In the genomic region with DNA sequence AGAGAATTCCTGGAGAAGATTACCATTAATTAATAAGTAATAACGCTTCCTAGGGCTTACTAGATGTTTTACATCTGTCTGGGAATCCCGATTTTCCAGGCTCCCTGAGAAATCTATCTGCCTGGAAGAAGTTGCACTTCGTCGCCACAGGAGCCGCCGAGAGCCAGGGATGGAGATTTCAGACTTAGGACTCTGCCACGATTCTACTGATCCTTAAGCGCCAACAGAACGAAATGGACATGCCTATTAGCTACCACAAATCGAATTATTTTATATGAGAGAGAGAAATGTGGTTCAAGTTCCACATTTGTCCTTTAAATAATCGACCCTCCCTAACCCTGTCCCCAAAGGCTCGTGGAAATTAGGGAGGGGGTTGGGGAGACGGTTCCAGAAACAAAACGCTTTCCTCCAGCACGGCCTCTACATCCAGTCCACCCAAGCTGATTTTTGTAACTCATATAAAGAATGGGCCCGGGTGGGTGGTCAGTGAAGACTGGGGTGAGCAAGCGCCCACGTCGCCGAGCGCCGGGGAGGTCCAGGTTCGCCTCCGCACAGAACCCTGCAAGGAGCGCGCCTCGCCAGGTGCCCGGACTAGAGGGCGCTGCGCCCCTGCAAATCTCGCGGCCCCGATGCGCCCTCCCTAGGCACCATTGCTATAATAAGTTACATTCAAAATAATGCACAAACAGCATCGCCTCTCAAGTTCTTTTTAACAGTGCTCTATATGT, we compare ENCODE assay signal across 8 cellular contexts.
DNase-seq lines count a peak whose midpoint lies in the region; ATAC-seq and TF ChIP-seq lines count a peak whose summit lies in the region.

No MANE protein-coding gene starts in this region.

- H3K27me3 ChIP-seq in neuron (ENCODE audit: insufficient read depth, low read length) = no peaks in the 10 kb centered on the region

- no peak for TF ChIP-seq EP300 in Ishikawa (IDR thresholded peaks at IDR 0.05; ENCODE audit: borderline replicate concordance)

- H2AFZ ChIP-seq in neuron (ENCODE audit: low read depth, low read length) = peak overlapping the region; percentile 86

- peak; percentile 68 for TF ChIP-seq CTCF in WI38 (IDR thresholded peaks at IDR 0.05; ENCODE audit: low read depth, low read length)

- H3K9me3 ChIP-seq in neuron (ENCODE audit: low read length) = no peaks in the 10 kb centered on the region

- peak; percentile 81 for DNase-seq in DMS 273 (lab: John Stamatoyannopoulos, UW; ENCODE audit: unreplicated experiment)
- DNase-seq in foreskin melanocyte = peak; percentile 47
- DNase-seq in stimulated activated naive CD4-positive, alpha-beta T cell treated with Interleukin-2 at 50 U/mL for 16 hours (lab: John Stamatoyannopoulos, UW) = no peak
- DNase-seq in OCI-M1 (lab: John Stamatoyannopoulos, UW) = no peak

- ATAC-seq in HG02763 (IDR thresholded peaks at IDR 0.05; ENCODE audit: unreplicated experiment) = no peak

- H3K36me3 ChIP-seq in neuron (ENCODE audit: insufficient read depth, low read length) = no peaks in the 10 kb centered on the region

- H3K4me1 ChIP-seq in neuron (ENCODE audit: insufficient read depth, low read length) = peaks cover 24% of the 10 kb centered on the region

- TF ChIP-seq RAD21 in Ishikawa (IDR thresholded peaks at IDR 0.05; ENCODE audit: low read depth) = peak; percentile 87

- peak overlapping the region; percentile 100 for H3K4me3 ChIP-seq in WI38 (ENCODE audit: low read depth, low read length)
- peak overlapping the region; percentile 65 for H3K4me3 ChIP-seq in neuron (ENCODE audit: low read length)

TF ChIP-seq in Ishikawa, 13 proteins besides CTCF, POLR2A, EP300 and RAD21:
- 0 out of 2 replicates have a peak, but pooled peaks have one; percentile 16 for TF ChIP-seq TEAD4 (IDR thresholded peaks at IDR 0.05)
- no peak for TF ChIP-seq CREB1 (IDR thresholded peaks at IDR 0.05; ENCODE audit: low read depth)
- TF ChIP-seq, protein P1, sequence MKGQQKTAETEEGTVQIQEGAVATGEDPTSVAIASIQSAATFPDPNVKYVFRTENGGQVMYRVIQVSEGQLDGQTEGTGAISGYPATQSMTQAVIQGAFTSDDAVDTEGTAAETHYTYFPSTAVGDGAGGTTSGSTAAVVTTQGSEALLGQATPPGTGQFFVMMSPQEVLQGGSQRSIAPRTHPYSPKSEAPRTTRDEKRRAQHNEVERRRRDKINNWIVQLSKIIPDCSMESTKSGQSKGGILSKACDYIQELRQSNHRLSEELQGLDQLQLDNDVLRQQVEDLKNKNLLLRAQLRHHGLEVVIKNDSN (IDR thresholded peaks at IDR 0.05) = no peak
- TF ChIP-seq CEBPB (IDR thresholded peaks at IDR 0.05) = no peak
- no peak for TF ChIP-seq YY1 (IDR thresholded peaks at IDR 0.05; ENCODE audit: low read depth)
- TF ChIP-seq EGR1 (IDR thresholded peaks at IDR 0.05) = 0 out of 2 replicates have a peak, but pooled peaks have one; percentile 33
- TF ChIP-seq, protein P2, sequence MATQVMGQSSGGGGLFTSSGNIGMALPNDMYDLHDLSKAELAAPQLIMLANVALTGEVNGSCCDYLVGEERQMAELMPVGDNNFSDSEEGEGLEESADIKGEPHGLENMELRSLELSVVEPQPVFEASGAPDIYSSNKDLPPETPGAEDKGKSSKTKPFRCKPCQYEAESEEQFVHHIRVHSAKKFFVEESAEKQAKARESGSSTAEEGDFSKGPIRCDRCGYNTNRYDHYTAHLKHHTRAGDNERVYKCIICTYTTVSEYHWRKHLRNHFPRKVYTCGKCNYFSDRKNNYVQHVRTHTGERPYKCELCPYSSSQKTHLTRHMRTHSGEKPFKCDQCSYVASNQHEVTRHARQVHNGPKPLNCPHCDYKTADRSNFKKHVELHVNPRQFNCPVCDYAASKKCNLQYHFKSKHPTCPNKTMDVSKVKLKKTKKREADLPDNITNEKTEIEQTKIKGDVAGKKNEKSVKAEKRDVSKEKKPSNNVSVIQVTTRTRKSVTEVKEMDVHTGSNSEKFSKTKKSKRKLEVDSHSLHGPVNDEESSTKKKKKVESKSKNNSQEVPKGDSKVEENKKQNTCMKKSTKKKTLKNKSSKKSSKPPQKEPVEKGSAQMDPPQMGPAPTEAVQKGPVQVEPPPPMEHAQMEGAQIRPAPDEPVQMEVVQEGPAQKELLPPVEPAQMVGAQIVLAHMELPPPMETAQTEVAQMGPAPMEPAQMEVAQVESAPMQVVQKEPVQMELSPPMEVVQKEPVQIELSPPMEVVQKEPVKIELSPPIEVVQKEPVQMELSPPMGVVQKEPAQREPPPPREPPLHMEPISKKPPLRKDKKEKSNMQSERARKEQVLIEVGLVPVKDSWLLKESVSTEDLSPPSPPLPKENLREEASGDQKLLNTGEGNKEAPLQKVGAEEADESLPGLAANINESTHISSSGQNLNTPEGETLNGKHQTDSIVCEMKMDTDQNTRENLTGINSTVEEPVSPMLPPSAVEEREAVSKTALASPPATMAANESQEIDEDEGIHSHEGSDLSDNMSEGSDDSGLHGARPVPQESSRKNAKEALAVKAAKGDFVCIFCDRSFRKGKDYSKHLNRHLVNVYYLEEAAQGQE (IDR thresholded peaks at IDR 0.05; ENCODE audit: low read depth) = no peak
- no peak for TF ChIP-seq FOXM1 (IDR thresholded peaks at IDR 0.05; ENCODE audit: borderline replicate concordance, low read depth)
- TF ChIP-seq TAF1 (IDR thresholded peaks at IDR 0.05; ENCODE audit: low read depth) = no peak
- TF ChIP-seq NFIC (IDR thresholded peaks at IDR 0.05) = no peak
- no peak for TF ChIP-seq ZBTB7A (IDR thresholded peaks at IDR 0.05; ENCODE audit: low read depth)
- TF ChIP-seq TCF12 (IDR thresholded peaks at IDR 0.05; ENCODE audit: low read depth) = no peak
- TF ChIP-seq, protein P3, sequence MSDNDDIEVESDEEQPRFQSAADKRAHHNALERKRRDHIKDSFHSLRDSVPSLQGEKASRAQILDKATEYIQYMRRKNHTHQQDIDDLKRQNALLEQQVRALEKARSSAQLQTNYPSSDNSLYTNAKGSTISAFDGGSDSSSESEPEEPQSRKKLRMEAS (IDR thresholded peaks at IDR 0.05) = peak; percentile 53; the same call in 1 of the 2 replicates
TF ChIP-seq in Ishikawa: peak in this region for 3.

Comparison
In these comparisons a context has a peak if more than half of its experiments do, and no peak if none do; other contexts are left out.
1. DNase-seq: peak in DMS 273 (single experiment) and foreskin melanocyte (single experiment); none in stimulated activated naive CD4-positive, alpha-beta T cell treated with Interleukin-2 at 50 U/mL for 16 hours (single experiment) and OCI-M1 (single experiment).